Comparison of ENCODE assay signal across 15 cellular contexts in the genomic region with DNA sequence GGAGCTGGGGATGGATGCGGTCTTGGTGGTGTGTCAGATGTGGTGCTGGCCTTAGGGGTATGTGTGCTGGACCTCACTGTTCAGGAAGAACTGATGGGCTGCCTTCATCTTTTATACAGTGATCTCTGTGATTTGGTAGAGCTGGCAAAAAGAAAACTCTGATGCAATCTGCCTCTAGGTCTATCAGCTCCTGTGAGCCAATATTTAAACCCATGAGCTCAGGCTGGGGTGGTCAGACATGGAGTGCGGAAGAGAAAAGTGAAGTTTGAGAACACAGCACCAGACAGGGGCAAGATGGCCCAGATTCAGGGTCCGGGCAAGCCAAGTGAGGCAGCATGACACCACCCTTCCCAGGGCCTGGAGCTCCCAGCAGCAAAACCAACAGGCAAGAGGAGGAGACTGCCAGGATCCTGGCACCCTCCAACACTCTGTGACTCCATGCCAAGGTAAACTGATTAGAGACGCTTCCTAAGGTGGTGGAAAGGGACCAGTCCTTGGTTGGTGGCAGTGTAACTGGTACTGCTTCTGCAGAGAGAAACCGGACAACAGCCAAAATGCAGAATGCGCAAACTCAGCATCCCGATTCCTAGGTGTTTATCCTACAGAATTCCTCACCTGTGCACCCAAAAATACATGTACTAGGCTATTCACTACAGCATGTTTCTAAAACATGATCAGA.
A peak's percentile ranks its signal among the peaks of the same experiment; 100 is the strongest.
DNase-seq lines count a peak whose midpoint lies in the region; ATAC-seq, FAIRE-seq and TF ChIP-seq lines count a peak whose summit lies in the region.
"Had no signal": no experiment of that assay in that cellular context is flagged by ENCODE, and none has a peak within 500 bp of the region (broad histone marks: within the 10 kb centered on the region; RNA-seq: fewer than 3 reads in every experiment).

No MANE protein-coding gene starts in this region.

- H3K36me3 ChIP-seq in pancreas, result no peaks in the 10 kb centered on the region

- intact Hi-C loops in pancreas (cut with DNase I), result no loop called here
- intact Hi-C loops in activated naive CD4-positive, alpha-beta T cell treated with anti-CD3 and anti-CD28 coated beads for 36 hours (cut with micrococcal nuclease), result no loop called here

- no peak for FAIRE-seq in pancreas (lab: Jason Lieb, UNC)

- peaks cover 0 to 12% (median 10%) of the 10 kb centered on the region in 3 donors for H3K4me1 ChIP-seq in pancreas

- no peaks in the 10 kb centered on the region for H3K9me3 Mint-ChIP-seq in activated naive CD4-positive, alpha-beta T cell treated with anti-CD3 and anti-CD28 coated beads for 36 hours
- H3K9me3 Mint-ChIP-seq: naive B cell had no signal

- WGBS in pancreas, 2 donors, result 44 to 52% methylated on average over 7 of the region's 7 CpGs

- no peak for TF ChIP-seq CTCF in RWPE1 (conservative IDR thresholded peaks at IDR 0.05; ENCODE audit: low read depth)
- TF ChIP-seq CTCF in fibroblast of the aortic adventitia (IDR thresholded peaks at IDR 0.05; ENCODE audit: insufficient read depth, low read length), result no peak
- no peak for TF ChIP-seq CTCF in pancreas (IDR thresholded peaks at IDR 0.05)

- H3K4me3 Mint-ChIP-seq in activated naive CD4-positive, alpha-beta T cell treated with anti-CD3 and anti-CD28 coated beads for 36 hours, result no peak overlapping the region
- H3K4me3 Mint-ChIP-seq: naive B cell had no signal

- DNase-seq in COR-L47 (lab: John Stamatoyannopoulos, UW), result peak; percentile 64
- DNase-seq in RWPE1 (ENCODE audit: low spot score), result no peak
- DNase-seq in fibroblast of the aortic adventitia (ENCODE audit: low read depth), result peak; percentile 19
- peak in 5 of 6 donors; percentile 51 to 67 (median 52) for DNase-seq in pancreas
- no peak for DNase-seq in GM03348 (ENCODE audit: low spot score)
- no peak for DNase-seq in NCI-H187 (lab: John Stamatoyannopoulos, UW)
- no peak for DNase-seq in activated naive CD4-positive, alpha-beta T cell treated with anti-CD3 and anti-CD28 coated beads for 36 hours
- DNase-seq: activated CD4-positive, alpha-beta T cell treated with anti-CD3 and anti-CD28 coated beads for 4 hours; AML-193; dermis blood vessel endothelial cell; DMS153; naive B cell; SHP77 treated with DMSO at 0.1 percent for 48 hours; stimulated activated CD4-positive, alpha-beta T cell treated with anti-CD3 and anti-CD28 coated beads, Interleukin-4, amount 100 ng/mL, for 1 hour had no signal

- no peak overlapping the region for H3K27ac Mint-ChIP-seq in activated naive CD4-positive, alpha-beta T cell treated with anti-CD3 and anti-CD28 coated beads for 36 hours

- H3K4me1 Mint-ChIP-seq in activated naive CD4-positive, alpha-beta T cell treated with anti-CD3 and anti-CD28 coated beads for 36 hours (ENCODE audit: low read depth), result no peaks in the 10 kb centered on the region

- POLR2A ChIA-PET in RWPE1 (lab: Yijun Ruan, JAX; ENCODE audit: low non-redundant PET), result no interaction called here

- CTCF ChIA-PET in RWPE1 (lab: Yijun Ruan, JAX), result interaction anchor here (1.2 kb wide), 1 partner anchor 108 kb away, joined by 3 read pairs; no protein-coding TSS in a partner anchor
- CTCF ChIA-PET in activated naive CD4-positive, alpha-beta T cell treated with anti-CD3 and anti-CD28 coated beads for 36 hours (lab: Charles Lee), result no interaction called here

- H3K27me3 ChIP-seq in pancreas, result no peaks in the 10 kb centered on the region

- peak overlapping the region; percentile 74 for H3K27ac ChIP-seq in RWPE1
- no peak overlapping the region for H3K27ac ChIP-seq in pancreas

- H3K4me3 ChIP-seq in fibroblast of the aortic adventitia (ENCODE audit: low read depth, low read length) (no peak overlapping the region), pancreas (no peak overlapping the region)

- ATAC-seq in pancreas (peak; percentile 64 to 89 (median 76)), HG03039 (IDR thresholded peaks at IDR 0.05; ENCODE audit: unreplicated experiment) (no peak)

- H3K27me3 Mint-ChIP-seq in activated naive CD4-positive, alpha-beta T cell treated with anti-CD3 and anti-CD28 coated beads for 36 hours (ENCODE audit: low read depth), result no peaks in the 10 kb centered on the region
- H3K27me3 Mint-ChIP-seq: naive B cell had no signal

- H3K9me3 ChIP-seq in pancreas, result no peaks in the 10 kb centered on the region

- no peaks in the 10 kb centered on the region for H3K36me3 Mint-ChIP-seq in activated naive CD4-positive, alpha-beta T cell treated with anti-CD3 and anti-CD28 coated beads for 36 hours (ENCODE audit: low read depth)
- H3K36me3 Mint-ChIP-seq: naive B cell had no signal

Comparison
In these comparisons a context has a peak if more than half of its experiments do, and no peak if none do; other contexts are left out.
1. DNase-seq: peak in COR-L47 (single experiment), fibroblast of the aortic adventitia (single experiment) and pancreas (5 of 6); none in RWPE1 (single experiment), GM03348 (single experiment), NCI-H187 (0 of 2) and activated naive CD4-positive, alpha-beta T cell treated with anti-CD3 and anti-CD28 coated beads for 36 hours (single experiment).